ENCODE assay signal across 9 cellular contexts in genomic region chr16:2150418-2151187, GRCh38. TPM values are rescaled to one million over a fixed set of nuclear protein-coding genes. Genes with fewer than 3 reads are reported as not detected.
A peak's percentile ranks its signal among the peaks of the same experiment; 100 is the strongest.
DNase-seq lines count a peak whose midpoint lies in the region; ATAC-seq and TF ChIP-seq lines count a peak whose summit lies in the region.
"Had no signal": no experiment of that assay in that cellular context is flagged by ENCODE, and none has a peak within 500 bp of the region (broad histone marks: within the 10 kb centered on the region; RNA-seq: fewer than 3 reads in every experiment).

No MANE protein-coding gene starts in this region.

- H3K9me2 ChIP-seq in HCT116 (ENCODE audit: insufficient read depth) = no peaks in the 10 kb centered on the region

- RAD21 ChIA-PET in HCT116 (lab: Charles Lee; ENCODE audit: low non-redundant PET in 1 of 2, low total read pairs in 2 of 2, uncharacterized antibody in 2 of 2, unreplicated experiment in 2 of 2) = interaction anchor here in 1 of 2 experiments (1.0 kb wide), 1 partner anchor 132 kb away, joined by 4 read pairs; no protein-coding TSS in a partner anchor

- TF ChIP-seq POLR2A in HCT116 (IDR thresholded peaks at IDR 0.05; ENCODE audit: borderline replicate concordance, extremely low read depth, insufficient read depth, insufficient read length) = no peak

- peak overlapping the region; percentile 100 for H3K4me2 ChIP-seq in BLaER1
- H3K4me2 ChIP-seq in HCT116 (ENCODE audit: low read length) = peak overlapping the region; percentile 99

- ATAC-seq in HCT116 (peak; percentile 18), RWPE2 (ENCODE audit: low read depth) (peak; percentile 5), aorta (ENCODE audit: low FRiP score) (no peak), GM19455 (IDR thresholded peaks at IDR 0.05; ENCODE audit: unreplicated experiment) (no peak)

- DNase-seq in HCT116 (ENCODE audit: low read depth, low spot score) = no peak
- peak; percentile 74 for DNase-seq in RWPE2 (ENCODE audit: low spot score)
- peak; percentile 55 for DNase-seq in iPS-NIHi7 (ENCODE audit: extremely low spot score)
- no peak for DNase-seq in aorta
- DNase-seq in NCI-H1436 treated with DMSO at 0.1 percent for 48 hours (lab: John Stamatoyannopoulos, UW) = no peak
- DNase-seq in dedifferentiated amniotic fluid mesenchymal stem cell (ENCODE audit: extremely low spot score) = no peak

- H3K4me1 ChIP-seq in BLaER1 (peaks cover 67% of the 10 kb centered on the region), HCT116 (ENCODE audit: control insufficient read depth in 1 of 2, insufficient read depth in 2 of 2, low read length in 2 of 2) (peaks cover 46 to 66% of the 10 kb centered on the region in 2 experiments), RWPE2 (ENCODE audit: insufficient read depth, poor library complexity, severe bottlenecking) (peaks cover 18% of the 10 kb centered on the region), aorta (ENCODE audit: control insufficient read depth in 1 of 2, insufficient read depth in 2 of 2, low read length in 2 of 2) (no peaks in the 10 kb centered on the region)

- no peak overlapping the region for H2AFZ ChIP-seq in HCT116 (ENCODE audit: low read depth, low read length, poor library complexity, severe bottlenecking)

- H3K27ac ChIP-seq in BLaER1 (peak overlapping the region; percentile 94), HCT116 (ENCODE audit: low read depth, low read length) (peak overlapping the region; percentile 84), RWPE2 (ENCODE audit: poor library complexity, severe bottlenecking) (peak overlapping the region; percentile 93), aorta (ENCODE audit: low read depth in 1 of 2, low read length in 2 of 2) (no peak overlapping the region)
- H3K27ac ChIP-seq: thoracic aorta had no signal

- peak overlapping the region; percentile 90 for H3K4me3 ChIP-seq in BLaER1
- peak overlapping the region; percentile 64 to 74; a peak in 3 of 4 replicates for H3K4me3 ChIP-seq in HCT116 (replicated peaks in 1 of 2; ENCODE audit: low read depth in 1 of 2, low read length in 2 of 2)
- no peak overlapping the region for H3K4me3 ChIP-seq in RWPE2 (ENCODE audit: severe bottlenecking)
- no peak overlapping the region for H3K4me3 ChIP-seq in aorta (ENCODE audit: low read length in 2 of 2)
- H3K4me3 ChIP-seq: thoracic aorta had no signal

- no TSS peak for BruUV-seq in HCT116 (replicated peaks; lab: Mats Ljungman, UMichigan)

- no peak for TF ChIP-seq CTCF in HCT116 (IDR thresholded peaks at IDR 0.05 in 2 of 3, conservative IDR thresholded peaks at IDR 0.05 in 1 of 3; ENCODE audit: borderline replicate concordance in 1 of 3, insufficient read depth in 1 of 3, low read depth in 2 of 3, low read length in 2 of 3)
- TF ChIP-seq CTCF in RWPE2 (IDR thresholded peaks at IDR 0.05; ENCODE audit: poor library complexity, severe bottlenecking) = peak; percentile 25

- CTCF ChIA-PET in HCT116 (lab: Charles Lee) = interaction anchor here (1.0 to 3.6 kb wide), 4 partner anchors 11 to 351 kb away, joined by 3 to 24 read pairs (median 4); no protein-coding TSS in a partner anchor

- 59 to 62% methylated on average over 18 of the region's 18 CpGs for WGBS in aorta, 2 donors

- H4K20me1 ChIP-seq in BLaER1 (peaks cover 90% of the 10 kb centered on the region), HCT116 (ENCODE audit: insufficient read depth) (no peaks in the 10 kb centered on the region; the same call in 1 of the 2 replicates)

- H3K36me3 ChIP-seq in BLaER1 = peaks cover 34% of the 10 kb centered on the region
- H3K36me3 ChIP-seq in HCT116 (ENCODE audit: control insufficient read depth in 1 of 2, insufficient read depth in 2 of 2, low read length in 2 of 2) = peaks cover 0 to 24% of the 10 kb centered on the region in 2 experiments; a peak in 2 of 4 replicates
- H3K36me3 ChIP-seq in RWPE2 (ENCODE audit: low read depth) = peaks cover 38% of the 10 kb centered on the region
- no peaks in the 10 kb centered on the region for H3K36me3 ChIP-seq in aorta (ENCODE audit: control insufficient read depth in 1 of 2, insufficient read depth in 2 of 2, low read length in 1 of 2)
- H3K36me3 ChIP-seq: thoracic aorta had no signal

- POLR2A ChIA-PET in HCT116 (lab: Charles Lee) = interaction anchor here (0.6 to 3.0 kb wide), 7 partner anchors 10 to 263 kb away, joined by 3 to 19 read pairs (median 4); partner anchors contain the start of genes NPW, NTHL1, PGP and PKD1

- H3K79me2 ChIP-seq in HCT116 (ENCODE audit: insufficient read depth, low read length) = peaks cover 43% of the 10 kb centered on the region

- no peak for TF ChIP-seq RAD21 in HCT116 (IDR thresholded peaks at IDR 0.05; ENCODE audit: low read depth)

- no peaks in the 10 kb centered on the region for H3K9me3 ChIP-seq in BLaER1
- no peaks in the 10 kb centered on the region for H3K9me3 ChIP-seq in HCT116 (ENCODE audit: control insufficient read depth in 1 of 2, insufficient read depth in 1 of 2, low read depth in 1 of 2, low read length in 2 of 2)
- H3K9me3 ChIP-seq in RWPE2 (ENCODE audit: severe bottlenecking) = no peaks in the 10 kb centered on the region
- no peaks in the 10 kb centered on the region for H3K9me3 ChIP-seq in aorta (ENCODE audit: control insufficient read depth, low read length)
- H3K9me3 ChIP-seq: thoracic aorta had no signal

- H3K27me3 ChIP-seq in BLaER1 = no peaks in the 10 kb centered on the region
- H3K27me3 ChIP-seq in HCT116 (ENCODE audit: insufficient read depth, low read length) = no peaks in the 10 kb centered on the region
- H3K27me3 ChIP-seq in RWPE2 (ENCODE audit: insufficient read depth, poor library complexity, severe bottlenecking) = no peaks in the 10 kb centered on the region
- no peaks in the 10 kb centered on the region for H3K27me3 ChIP-seq in aorta (ENCODE audit: control insufficient read depth in 1 of 2, insufficient read depth in 2 of 2, low read length in 1 of 2)

- H3K9ac ChIP-seq in BLaER1 (peak overlapping the region; percentile 99), HCT116 (ENCODE audit: low read length) (peak overlapping the region; percentile 91)

- intact Hi-C loops in HCT116 (cut with micrococcal nuclease) = loop anchor here (2.0 to 5.0 kb wide), 2 partner anchors 72 to 100 kb away; partner anchors contain the start of genes E4F1 and ECI1
- intact Hi-C loops in aorta (cut with DNase I) = loop anchor here in 1 of 2 donors (5.0 to 10.0 kb wide), 2 partner anchors 104 to 128 kb away; partner anchors contain the start of gene ECI1

TF ChIP-seq in HCT116, 20 proteins besides CTCF, POLR2A, EP300 and RAD21:
- TF ChIP-seq REST (IDR thresholded peaks at IDR 0.05; ENCODE audit: low read depth) (no peak), POLR2AphosphoS5 (IDR thresholded peaks at IDR 0.05; ENCODE audit: low read depth, low read length) (peak; percentile 39)
TF ChIP-seq in HCT116: peak in this region for 1.

RNA-seq across cellular contexts. Expression of gene RAB26, which starts 2.2 kb away (rescaled TPM):
- 44.9 TPM for total RNA-seq in HCT116 (2021; ENCODE audit: unreplicated experiment)
- 43.9 and 46.7 TPM in 2 replicates for polyA plus RNA-seq in HCT116 (2012)
- total RNA-seq in aorta = under 1 TPM in 1 of 2 donors, not detected in 1; 0.51 TPM
- 1 to 10 TPM; 2.5 to 4.8 TPM for polyA plus RNA-seq in aorta
- total RNA-seq: thoracic aorta had no signal

RNA-seq across cellular contexts. Expression of gene TRAF7, which starts 5.0 kb away (rescaled TPM):
- total RNA-seq in HCT116 (2021; ENCODE audit: unreplicated experiment) = 160 TPM
- 125 and 134 TPM in 2 replicates for polyA plus RNA-seq in HCT116 (2012)
- 10 to 100 TPM; 47.7 to 54.4 TPM for total RNA-seq in aorta
- polyA plus RNA-seq in aorta = 10 to 100 TPM; 24.4 to 38.0 TPM

RNA-seq across cellular contexts. Expression of gene PKD1, which starts 14.9 kb away (rescaled TPM):
- 137 TPM for total RNA-seq in HCT116 (2021; ENCODE audit: unreplicated experiment)
- polyA plus RNA-seq in HCT116 (2012) = 109 and 142 TPM in 2 replicates
- 100 to 1,000 TPM; 325 to 337 TPM for total RNA-seq in aorta
- polyA plus RNA-seq in aorta = 100 to 1,000 TPM in 1 of 2 donors, 10 to 100 TPM in 1; 42.8 to 270 TPM

RNA-seq across cellular contexts. Expression of gene CASKIN1, which starts 45.8 kb away (rescaled TPM):
- total RNA-seq in HCT116 (2021; ENCODE audit: unreplicated experiment) = 5.9 TPM
- 2.3 and 3.2 TPM in 2 replicates for polyA plus RNA-seq in HCT116 (2012)
- under 1 TPM in 1 of 2 donors, not detected in 1; 0.15 TPM for total RNA-seq in aorta
- under 1 TPM; 0.13 to 0.28 TPM for polyA plus RNA-seq in aorta
- total RNA-seq: thoracic aorta had no signal

RNA-seq across cellular contexts. Expression of gene MLST8, which starts 54.7 kb away (rescaled TPM):
- total RNA-seq in HCT116 (2021; ENCODE audit: unreplicated experiment) = 58.7 TPM
- polyA plus RNA-seq in HCT116 (2012) = 90.9 and 100 TPM in 2 replicates
- 10 to 100 TPM; 14.1 to 19.9 TPM for total RNA-seq in aorta
- polyA plus RNA-seq in aorta = 10 to 100 TPM; 23.7 to 50.7 TPM

Comparison
In these comparisons a context has a peak if more than half of its experiments do, and no peak if none do; other contexts are left out.
1. H3K27ac ChIP-seq: peak in BLaER1 (single experiment), HCT116 (single experiment) and RWPE2 (single experiment); none in aorta (0 of 2).
2. H3K4me3 ChIP-seq: peak in BLaER1 (single experiment) and HCT116 (2 of 2); none in RWPE2 (single experiment) and aorta (0 of 2).
3. ATAC-seq: peak in HCT116 (single experiment) and RWPE2 (single experiment); none in aorta (single experiment) and GM19455 (single experiment).
4. DNase-seq: peak in RWPE2 (single experiment) and iPS-NIHi7 (single experiment); none in HCT116 (single experiment), aorta (0 of 2), NCI-H1436 treated with DMSO at 0.1 percent for 48 hours (single experiment) and dedifferentiated amniotic fluid mesenchymal stem cell (single experiment).
5. RNA of gene RAB26, which starts 2.2 kb away (total RNA-seq): 44.9 TPM in HCT116 (single experiment); 0.51 TPM in aorta; every median in the first group is over 10 times any median in the second.